In genomic region chr3:195543642-195544536, GRCh38 we compare ENCODE assay signal across 8 cellular contexts. TPM values are rescaled to one million over a fixed set of nuclear protein-coding genes. Genes with fewer than 3 reads are reported as not detected.
DNase-seq lines count a peak whose midpoint lies in the region; ATAC-seq, FAIRE-seq and TF ChIP-seq lines count a peak whose summit lies in the region.

No MANE protein-coding gene starts in this region.

- peak overlapping the region; percentile 76 for H2AFZ ChIP-seq in astrocyte (ENCODE audit: low read depth, low read length)

- no peaks in the 10 kb centered on the region for H3K36me3 ChIP-seq in ES-I3 (ENCODE audit: insufficient read depth, low read length)
- H3K36me3 ChIP-seq in astrocyte (ENCODE audit: insufficient read depth, low read length), result no peaks in the 10 kb centered on the region

- peak overlapping the region; percentile 66 for H3K27ac Mint-ChIP-seq in astrocyte (ENCODE audit: unreplicated experiment)
- peak overlapping the region; percentile 69 for H3K27ac Mint-ChIP-seq in stimulated activated naive CD8-positive, alpha-beta T cell treated with anti-CD3 and anti-CD28 coated beads, Interleukin-15, Interleukin-2, amounts not matched to agents 100 ng/mL and 50 ng/mL, for 24 hours

- peak overlapping the region; percentile 59; the same call in 1 of the 2 replicates for H3K9ac ChIP-seq in ES-I3 (ENCODE audit: low read depth, low read length)
- H3K9ac ChIP-seq in astrocyte (ENCODE audit: low read length), result peak overlapping the region; percentile 91

- DNase-seq in astrocyte (ENCODE audit: low read depth) (no peak), islet precursor cell (peak; percentile 81), EL (no peak)
- DNase-seq in activated CD4-positive, alpha-beta T cell treated with anti-CD3 and anti-CD28 coated beads for 4 hours, result no peak

- H3K4me1 Mint-ChIP-seq in astrocyte (ENCODE audit: low read depth, unreplicated experiment), result peaks cover 26% of the 10 kb centered on the region
- peaks cover 78% of the 10 kb centered on the region for H3K4me1 Mint-ChIP-seq in stimulated activated naive CD8-positive, alpha-beta T cell treated with anti-CD3 and anti-CD28 coated beads, Interleukin-15, Interleukin-2, amounts not matched to agents 100 ng/mL and 50 ng/mL, for 24 hours (ENCODE audit: low read depth)

- no peak overlapping the region for H3K27ac ChIP-seq in astrocyte (ENCODE audit: low read depth, low read length)

- no peak for FAIRE-seq in astrocyte (lab: Jason Lieb, UNC)

- peak overlapping the region; percentile 88 for H3K4me3 Mint-ChIP-seq in astrocyte (ENCODE audit: unreplicated experiment)
- H3K4me3 Mint-ChIP-seq in stimulated activated naive CD8-positive, alpha-beta T cell treated with anti-CD3 and anti-CD28 coated beads, Interleukin-15, Interleukin-2, amounts not matched to agents 100 ng/mL and 50 ng/mL, for 24 hours, result peak overlapping the region; percentile 85

- no peak for TF ChIP-seq CTCF in astrocyte (IDR thresholded peaks at IDR 0.05; ENCODE audit: insufficient read depth, low read depth, low read length)

- ATAC-seq in HG03565 (IDR thresholded peaks at IDR 0.05; ENCODE audit: unreplicated experiment) (peak; percentile 1), GM18909 (IDR thresholded peaks at IDR 0.05; ENCODE audit: poor library complexity, unreplicated experiment) (no peak)

- peak overlapping the region; percentile 87 for H3K4me2 ChIP-seq in astrocyte (ENCODE audit: low read length)

- peaks cover 29% of the 10 kb centered on the region for H4K20me1 ChIP-seq in astrocyte (ENCODE audit: insufficient read depth, low read length)

- peaks cover 4% of the 10 kb centered on the region for H3K27me3 Mint-ChIP-seq in astrocyte (ENCODE audit: low read depth, unreplicated experiment)
- no peaks in the 10 kb centered on the region for H3K27me3 Mint-ChIP-seq in stimulated activated naive CD8-positive, alpha-beta T cell treated with anti-CD3 and anti-CD28 coated beads, Interleukin-15, Interleukin-2, amounts not matched to agents 100 ng/mL and 50 ng/mL, for 24 hours

- H3K9me3 Mint-ChIP-seq in astrocyte (ENCODE audit: unreplicated experiment), result no peaks in the 10 kb centered on the region
- H3K9me3 Mint-ChIP-seq in stimulated activated naive CD8-positive, alpha-beta T cell treated with anti-CD3 and anti-CD28 coated beads, Interleukin-15, Interleukin-2, amounts not matched to agents 100 ng/mL and 50 ng/mL, for 24 hours, result no peaks in the 10 kb centered on the region

- no peaks in the 10 kb centered on the region for H3K9me3 ChIP-seq in ES-I3 (ENCODE audit: control insufficient read depth, insufficient read depth, low read length)
- no peaks in the 10 kb centered on the region for H3K9me3 ChIP-seq in astrocyte (ENCODE audit: insufficient read depth, low read depth, low read length)

- peaks cover 42% of the 10 kb centered on the region for H3K79me2 ChIP-seq in astrocyte (ENCODE audit: insufficient read depth, low read length)

- no peaks in the 10 kb centered on the region for H3K27me3 ChIP-seq in astrocyte (ENCODE audit: insufficient read depth, low read length)

- H3K4me3 ChIP-seq in astrocyte (ENCODE audit: insufficient read depth, low read depth, low read length), result peak overlapping the region; percentile 78

- H3K4me1 ChIP-seq in ES-I3 (ENCODE audit: insufficient read depth, low read length) (peaks cover 40% of the 10 kb centered on the region), astrocyte (ENCODE audit: insufficient read depth, low read length) (peaks cover 21% of the 10 kb centered on the region)

- H3K36me3 Mint-ChIP-seq in astrocyte (ENCODE audit: low read depth, unreplicated experiment), result peaks cover 2% of the 10 kb centered on the region
- peaks cover 22% of the 10 kb centered on the region for H3K36me3 Mint-ChIP-seq in stimulated activated naive CD8-positive, alpha-beta T cell treated with anti-CD3 and anti-CD28 coated beads, Interleukin-15, Interleukin-2, amounts not matched to agents 100 ng/mL and 50 ng/mL, for 24 hours (ENCODE audit: low read depth)

RNA-seq across cellular contexts. Expression of gene PPP1R2, which starts 0.8 kb away (rescaled TPM):
- total RNA-seq in astrocyte, result 34.5 and 37.4 TPM in 2 replicates

RNA-seq across cellular contexts. Expression of gene APOD, which starts 39.9 kb away (rescaled TPM):
- total RNA-seq in astrocyte, result 0.70 TPM in 1 of 2 replicates, not detected in the other
